In genomic region chr5:139503879-139504278, GRCh38 we compare ENCODE assay signal across 9 cellular contexts. TPM values are rescaled to one million over a fixed set of nuclear protein-coding genes. Genes with fewer than 3 reads are reported as not detected.
DNase-seq lines count a peak whose midpoint lies in the region; TF ChIP-seq lines count a peak whose summit lies in the region.
"Not testable (repeated sequence)": the region's sequence is repeated elsewhere in the genome, so short reads cannot be mapped to it uniquely, and the experiment has no call there.
"Had no signal": no experiment of that assay in that cellular context is flagged by ENCODE, and none has a peak within 500 bp of the region (broad histone marks: within the 10 kb centered on the region; RNA-seq: fewer than 3 reads in every experiment).

No MANE protein-coding gene starts in this region.

- not testable (repeated sequence) for TF ChIP-seq CTCF in endodermal cell (conservative IDR thresholded peaks at IDR 0.05); mesothelial cell of epicardium (IDR thresholded peaks at IDR 0.05; ENCODE audit: unreplicated experiment); progenitor cell of endocrine pancreas (IDR thresholded peaks at IDR 0.05; ENCODE audit: unreplicated experiment)

- not testable (repeated sequence) for H3K9me3 ChIP-seq in endodermal cell (ENCODE audit: control insufficient read depth, low read length); iPS-18c (ENCODE audit: control insufficient read depth, insufficient read depth, low read length)

- H3K27me3 ChIP-seq in H7 (ENCODE audit: control insufficient read depth, insufficient read depth, low read length); endodermal cell (ENCODE audit: control insufficient read depth, insufficient read depth, low read length, poor library complexity, severe bottlenecking): not testable (repeated sequence)

- H3K4me3 Mint-ChIP-seq in endodermal cell: peak overlapping the region; percentile 56
- peak overlapping the region; percentile 70 for H3K4me3 Mint-ChIP-seq in mesothelial cell of epicardium
- peak overlapping the region; percentile 54 for H3K4me3 Mint-ChIP-seq in progenitor cell of endocrine pancreas (ENCODE audit: low read depth)

- not testable (repeated sequence) for H3K4me1 Mint-ChIP-seq in endodermal cell; mesothelial cell of epicardium; progenitor cell of endocrine pancreas (ENCODE audit: low read depth)

- H3K9me3 Mint-ChIP-seq in endodermal cell; mesothelial cell of epicardium; progenitor cell of endocrine pancreas (ENCODE audit: low read depth): not testable (repeated sequence)

- H3K4me3 ChIP-seq in H7 (ENCODE audit: insufficient read depth, low read depth, low read length) (peak overlapping the region; percentile 38; the same call in 1 of the 2 replicates), iPS-18c (ENCODE audit: insufficient read depth, low read depth, low read length) (peak overlapping the region; percentile 28; the same call in 1 of the 2 replicates)
- not testable (repeated sequence) for H3K4me3 ChIP-seq in endodermal cell (ENCODE audit: low read length)

- 66 to 74% methylated on average over 12 to 15 of the region's 15 CpGs for WGBS in endodermal cell (ENCODE audit: insufficient coverage in 1 of 2, insufficient read length in 1 of 2), 2 experiments

- not testable (repeated sequence) for H3K36me3 Mint-ChIP-seq in endodermal cell (ENCODE audit: low read depth); mesothelial cell of epicardium; progenitor cell of endocrine pancreas (ENCODE audit: insufficient read depth)

- H3K27me3 Mint-ChIP-seq in endodermal cell (ENCODE audit: insufficient read depth); mesothelial cell of epicardium (ENCODE audit: low read depth): not testable (repeated sequence)
- H3K27me3 Mint-ChIP-seq in progenitor cell of endocrine pancreas: peaks cover 12% of the 10 kb centered on the region

- H3K36me3 ChIP-seq in H7 (replicated peaks; ENCODE audit: control insufficient read depth, insufficient read depth, low read length); endodermal cell (ENCODE audit: control insufficient read depth, insufficient read depth, low read length): not testable (repeated sequence)

- H3K27ac Mint-ChIP-seq in endodermal cell, mesothelial cell of epicardium, progenitor cell of endocrine pancreas: not testable (repeated sequence)

- DNase-seq in H7; mesothelial cell of epicardium (ENCODE audit: low spot score in 2 of 2, unreplicated experiment in 2 of 2); progenitor cell of endocrine pancreas (ENCODE audit: low spot score, unreplicated experiment): not testable (repeated sequence)
- peak; percentile 27 for DNase-seq in NCI-H69 (lab: John Stamatoyannopoulos, UW)
- peak; percentile 17 to 44 for DNase-seq in SHP77 (lab: John Stamatoyannopoulos, UW)
- DNase-seq in endodermal cell: peak; percentile 73

- H3K27ac ChIP-seq in endodermal cell (ENCODE audit: low read depth, low read length): not testable (repeated sequence)

- not testable (repeated sequence) for H3K4me1 ChIP-seq in endodermal cell (ENCODE audit: control insufficient read depth, insufficient read depth, low read length)

- not testable (repeated sequence) for H3K9ac ChIP-seq in endodermal cell (ENCODE audit: extremely low read depth, low read length, poor library complexity, severe bottlenecking)

RNA-seq across cellular contexts. Expression of gene STING1, which starts 21.3 kb away (rescaled TPM):
- 0.15 and 0.21 TPM in 2 replicates for total RNA-seq in H7 (2014; rRNA removed; shearing (Covaris generic))
- total RNA-seq in endodermal cell (under 1 TPM in 1 of 2 donors, not detected in 1; 0.20 TPM), mesothelial cell of epicardium (26.8 to 30.3 TPM (median 27.0 TPM) in 3 replicates), progenitor cell of endocrine pancreas (0.53 TPM in 1 of 2 replicates, not detected in the other)
- polyA plus RNA-seq in endodermal cell (2013, experiment 1 of 2): 0.43 TPM
- 0.91 TPM for polyA plus RNA-seq in endodermal cell (2013, experiment 2 of 2)

RNA-seq across cellular contexts. Expression of gene SMIM33, which starts 33.1 kb away (rescaled TPM):
- not detected in 2 replicates for total RNA-seq in H7 (2014; rRNA removed; shearing (Covaris generic))
- total RNA-seq in endodermal cell (not detected), mesothelial cell of epicardium (not detected in 3 replicates), progenitor cell of endocrine pancreas (not detected in 2 replicates)
- polyA plus RNA-seq in endodermal cell (2013, experiment 1 of 2): not detected
- not detected for polyA plus RNA-seq in endodermal cell (2013, experiment 2 of 2)
- total RNA-seq: PC-3 had no signal
- polyA plus RNA-seq: BJ had no signal

RNA-seq across cellular contexts. Expression of gene ECSCR, which starts 41.3 kb away (rescaled TPM):
- total RNA-seq in H7 (2014; rRNA removed; shearing (Covaris generic)): 4.6 and 6.4 TPM in 2 replicates
- total RNA-seq in endodermal cell (under 1 TPM in 1 of 2 donors, not detected in 1; 0.62 TPM), mesothelial cell of epicardium (0.29 TPM in 1 of 3 replicates, not detected in the others), progenitor cell of endocrine pancreas (not detected in 2 replicates)
- 1.0 TPM for polyA plus RNA-seq in endodermal cell (2013, experiment 1 of 2)
- 0.46 TPM for polyA plus RNA-seq in endodermal cell (2013, experiment 2 of 2)

RNA-seq across cellular contexts. Expression of gene UBE2D2, which starts 57.3 kb away (rescaled TPM):
- total RNA-seq in H7 (2014; rRNA removed; shearing (Covaris generic)): 150 and 167 TPM in 2 replicates
- total RNA-seq in endodermal cell: 100 to 1,000 TPM; 172 to 202 TPM
- polyA plus RNA-seq in endodermal cell (2013, experiment 1 of 2): 211 TPM
- 191 TPM for polyA plus RNA-seq in endodermal cell (2013, experiment 2 of 2)
- total RNA-seq in mesothelial cell of epicardium: 119 to 125 TPM (median 123 TPM) in 3 replicates
- 147 and 155 TPM in 2 replicates for total RNA-seq in progenitor cell of endocrine pancreas

Comparison
In these comparisons a context has a peak if more than half of its experiments do, and no peak if none do; other contexts are left out.
1. RNA of gene STING1, which starts 21.3 kb away (total RNA-seq): 26.8 to 30.3 TPM in mesothelial cell of epicardium; 0.20 TPM in endodermal cell, 0.15 to 0.21 TPM in H7 and 0.53 TPM in progenitor cell of endocrine pancreas; every median in the first group is over 10 times any median in the second.
2. Peak in every context shown above with its lines, with median percentiles within 50 percentile points of each other: H3K4me3 Mint-ChIP-seq.